ENCODE assay signal across 1 cellular context in genomic region chr9:95506438-95506691, GRCh38.
TF ChIP-seq lines count a peak whose summit lies in the region.

No MANE protein-coding gene starts in this region.

TF ChIP-seq in HepG2, 621 proteins besides CTCF, POLR2A, EP300 and RAD21 (continues in another document):
- TF ChIP-seq MAZ (IDR thresholded peaks at IDR 0.05; ENCODE audit: borderline replicate concordance, low read depth, low read length) (no peak), MAZ (CRISPR knock-in tag; IDR thresholded peaks at IDR 0.05; ENCODE audit: low read depth) (peak; percentile 20; the same call in 1 of the 2 replicates), HNF4A (CRISPR knock-in tag; IDR thresholded peaks at IDR 0.05) (no peak), ZNF367 (CRISPR knock-in tag; IDR thresholded peaks at IDR 0.05; ENCODE audit: borderline replicate concordance) (no peak), KDM2A (CRISPR knock-in tag; IDR thresholded peaks at IDR 0.05; ENCODE audit: borderline replicate concordance, low read depth) (0 out of 2 replicates have a peak, but pooled peaks have one; percentile 2), ARID4A (CRISPR knock-in tag; IDR thresholded peaks at IDR 0.05; ENCODE audit: borderline replicate concordance) (0 out of 2 replicates have a peak, but pooled peaks have one; percentile 9), ZFY (CRISPR knock-in tag; IDR thresholded peaks at IDR 0.05) (0 out of 2 replicates have a peak, but pooled peaks have one; percentile 49), ZNF407 (CRISPR knock-in tag; IDR thresholded peaks at IDR 0.05; ENCODE audit: not compliant biosample characterization) (peak; percentile 25), POLR2G (IDR thresholded peaks at IDR 0.05; ENCODE audit: low read depth, low read length) (0 out of 2 replicates have a peak, but pooled peaks have one; percentile 16), ZBED4 (CRISPR knock-in tag; IDR thresholded peaks at IDR 0.05; ENCODE audit: borderline replicate concordance) (0 out of 2 replicates have a peak, but pooled peaks have one; percentile 10), MTA1 (CRISPR knock-in tag; IDR thresholded peaks at IDR 0.05; ENCODE audit: borderline replicate concordance) (peak; percentile 49; the same call in 1 of the 2 replicates), TBX2 (CRISPR knock-in tag; IDR thresholded peaks at IDR 0.05; ENCODE audit: borderline replicate concordance) (peak; percentile 17; the same call in 1 of the 2 replicates), CCDC6 (CRISPR knock-in tag; IDR thresholded peaks at IDR 0.05) (0 out of 2 replicates have a peak, but pooled peaks have one; percentile 6), PRDM15 (CRISPR knock-in tag; IDR thresholded peaks at IDR 0.05) (0 out of 2 replicates have a peak, but pooled peaks have one; percentile 29), NONO (IDR thresholded peaks at IDR 0.05) (no peak), NONO (CRISPR knock-in tag; conservative IDR thresholded peaks at IDR 0.05) (no peak), NAIF1 (CRISPR knock-in tag; IDR thresholded peaks at IDR 0.05; ENCODE audit: borderline replicate concordance) (no peak), SOX13 (IDR thresholded peaks at IDR 0.05) (0 out of 2 replicates have a peak, but pooled peaks have one; percentile 2), SOX13 (CRISPR knock-in tag; conservative IDR thresholded peaks at IDR 0.05 in 1 of 2, IDR thresholded peaks at IDR 0.05 in 1 of 2) (no peak), AGO2 (optimal IDR thresholded peaks at IDR 0.05; ENCODE audit: low read depth, low read length) (peak; percentile 93), SYNCRIP (IDR thresholded peaks at IDR 0.05; ENCODE audit: insufficient read depth, low read depth, low read length) (no peak), HIVEP1 (CRISPR knock-in tag; IDR thresholded peaks at IDR 0.05) (no peak), KLF6 (CRISPR knock-in tag; IDR thresholded peaks at IDR 0.05) (0 out of 2 replicates have a peak, but pooled peaks have one; percentile 5), ZSCAN20 (CRISPR knock-in tag; IDR thresholded peaks at IDR 0.05; ENCODE audit: borderline replicate concordance) (0 out of 2 replicates have a peak, but pooled peaks have one; percentile 20), ZNF782 (CRISPR knock-in tag; IDR thresholded peaks at IDR 0.05; ENCODE audit: borderline replicate concordance) (no peak), ZNF24 (IDR thresholded peaks at IDR 0.05) (no peak), HOXD1 (CRISPR knock-in tag; IDR thresholded peaks at IDR 0.05) (no peak), MAFF (IDR thresholded peaks at IDR 0.05; ENCODE audit: low read depth, low read length) (no peak), TP53 (CRISPR knock-in tag; conservative IDR thresholded peaks at IDR 0.05) (no peak), ZBTB14 (CRISPR knock-in tag; IDR thresholded peaks at IDR 0.05) (0 out of 2 replicates have a peak, but pooled peaks have one; percentile 42), SOX5 (CRISPR knock-in tag; IDR thresholded peaks at IDR 0.05; ENCODE audit: borderline replicate concordance) (0 out of 2 replicates have a peak, but pooled peaks have one; percentile 2), ATRX (CRISPR knock-in tag; IDR thresholded peaks at IDR 0.05; ENCODE audit: borderline replicate concordance) (no peak), BRD4 (CRISPR knock-in tag; IDR thresholded peaks at IDR 0.05) (0 out of 2 replicates have a peak, but pooled peaks have one; percentile 1), RBFOX2 (IDR thresholded peaks at IDR 0.05; ENCODE audit: low read depth, low read length) (peak; percentile 85; the same call in 1 of the 2 replicates), ZNF292 (CRISPR knock-in tag; IDR thresholded peaks at IDR 0.05; ENCODE audit: borderline replicate concordance, low read depth) (no peak), ZNF501 (CRISPR knock-in tag; IDR thresholded peaks at IDR 0.05) (no peak), ZNF263 (CRISPR knock-in tag; IDR thresholded peaks at IDR 0.05) (peak; percentile 45), ZNF331 (CRISPR knock-in tag; IDR thresholded peaks at IDR 0.05) (no peak), HNRNPL (IDR thresholded peaks at IDR 0.05; ENCODE audit: low read depth, low read length) (0 out of 2 replicates have a peak, but pooled peaks have one; percentile 3), ZNF567 (CRISPR knock-in tag; IDR thresholded peaks at IDR 0.05; ENCODE audit: borderline replicate concordance) (0 out of 2 replicates have a peak, but pooled peaks have one; percentile 37), MXI1 (IDR thresholded peaks at IDR 0.05; ENCODE audit: borderline replicate concordance, low read depth, low read length) (0 out of 3 replicates have a peak, but pooled peaks have one; percentile 3)
